In genomic region chr20:47124235-47124717, GRCh38 we compare ENCODE assay signal across 14 cellular contexts.
DNase-seq lines count a peak whose midpoint lies in the region; ATAC-seq and TF ChIP-seq lines count a peak whose summit lies in the region.
"Had no signal": no experiment of that assay in that cellular context is flagged by ENCODE, and none has a peak within 500 bp of the region (broad histone marks: within the 10 kb centered on the region; RNA-seq: fewer than 3 reads in every experiment).

No MANE protein-coding gene starts in this region.

- no peak for TF ChIP-seq POLR2A in upper lobe of left lung (IDR thresholded peaks at IDR 0.05)

- no peak for TF ChIP-seq CTCF in PC-9 (conservative IDR thresholded peaks at IDR 0.05)
- TF ChIP-seq CTCF in upper lobe of left lung (IDR thresholded peaks at IDR 0.05), result no peak
- TF ChIP-seq CTCF in progenitor cell of endocrine pancreas (IDR thresholded peaks at IDR 0.05; ENCODE audit: unreplicated experiment), result no peak

- peak overlapping the region; percentile 68 to 92 for H3K18ac ChIP-seq in mesenchymal stem cell (ENCODE audit: low read depth in 1 of 2, low read length in 2 of 2)

- peak overlapping the region; percentile 93 for H2AK5ac ChIP-seq in mesenchymal stem cell (ENCODE audit: low read length, severe bottlenecking)

- ATAC-seq in upper lobe of left lung (ENCODE audit: low FRiP score in 2 of 2), result peak in 1 of 2 donors; percentile 57
- ATAC-seq in HG03571 (IDR thresholded peaks at IDR 0.05; ENCODE audit: unreplicated experiment), result no peak
- no peak for ATAC-seq in HG03196 (IDR thresholded peaks at IDR 0.05; ENCODE audit: unreplicated experiment)

- peak overlapping the region; percentile 67 for H2BK15ac ChIP-seq in mesenchymal stem cell (ENCODE audit: low read depth, poor library complexity, severe bottlenecking)

- no peaks in the 10 kb centered on the region for H4K20me1 ChIP-seq in PC-9 (ENCODE audit: insufficient read depth)

- no peak overlapping the region for H3K4me3 Mint-ChIP-seq in progenitor cell of endocrine pancreas (ENCODE audit: low read depth)
- H3K4me3 Mint-ChIP-seq: activated naive CD4-positive, alpha-beta T cell treated with anti-CD3 and anti-CD28 coated beads for 36 hours; immature natural killer cell had no signal

- H3K27ac Mint-ChIP-seq in progenitor cell of endocrine pancreas, result no peak overlapping the region
- H3K27ac Mint-ChIP-seq: activated naive CD4-positive, alpha-beta T cell treated with anti-CD3 and anti-CD28 coated beads for 36 hours; immature natural killer cell had no signal

- WGBS in mesenchymal stem cell, result 56% methylated on average over 3 of the region's 3 CpGs
- WGBS in upper lobe of left lung, 2 donors, result 45 to 49% methylated on average over 3 of the region's 3 CpGs

- no peaks in the 10 kb centered on the region for H3K27me3 ChIP-seq in PC-9 (ENCODE audit: insufficient read depth, low read depth)
- H3K27me3 ChIP-seq in mesenchymal stem cell (ENCODE audit: control insufficient read depth in 1 of 2, insufficient read depth in 1 of 2, low read length in 2 of 2), result no peaks in the 10 kb centered on the region
- no peaks in the 10 kb centered on the region for H3K27me3 ChIP-seq in upper lobe of left lung

- H3K27ac ChIP-seq in PC-9, result peak overlapping the region; percentile 54
- H3K27ac ChIP-seq in epithelial cell of prostate, result peak overlapping the region; percentile 97
- H3K27ac ChIP-seq in mesenchymal stem cell (ENCODE audit: low read length, poor library complexity, severe bottlenecking), result peak overlapping the region; percentile 66
- peak overlapping the region; percentile 57 to 87 (median 76) for H3K27ac ChIP-seq in upper lobe of left lung

- H3K4me1 Mint-ChIP-seq in progenitor cell of endocrine pancreas (ENCODE audit: low read depth), result peaks cover 28% of the 10 kb centered on the region
- H3K4me1 Mint-ChIP-seq: immature natural killer cell had no signal

- H3K23ac ChIP-seq in mesenchymal stem cell (ENCODE audit: low read length in 2 of 2), result no peak overlapping the region

- no peaks in the 10 kb centered on the region for H3K79me2 ChIP-seq in PC-9 (ENCODE audit: low read depth)

- H4K8ac ChIP-seq in mesenchymal stem cell (ENCODE audit: low read length), result peak overlapping the region; percentile 71

- no peak overlapping the region for H3K4me3 ChIP-seq in PC-9
- H3K4me3 ChIP-seq in mesenchymal stem cell (ENCODE audit: insufficient read depth in 1 of 2, low read depth in 1 of 2, low read length in 2 of 2), result no peak overlapping the region
- H3K4me3 ChIP-seq in upper lobe of left lung, result no peak overlapping the region

- H3F3A ChIP-seq in PC-9 (ENCODE audit: insufficient read depth, low read depth), result peaks cover 7% of the 10 kb centered on the region

- H3K79me1 ChIP-seq in mesenchymal stem cell (replicated peaks; ENCODE audit: low read length, poor library complexity, severe bottlenecking), result no peaks in the 10 kb centered on the region

- peak overlapping the region in 1 of 2 experiments; percentile 81 for H3K14ac ChIP-seq in mesenchymal stem cell (ENCODE audit: low read length in 2 of 2)

- H3K9ac ChIP-seq in mesenchymal stem cell (ENCODE audit: low read length), result peak overlapping the region; percentile 80

- intact Hi-C loops in PC-9 (cut with micrococcal nuclease; ENCODE audit: unreplicated experiment), result loop anchor here (2.0 kb wide), 1 partner anchor 23 kb away; no protein-coding TSS in a partner anchor

- H2AFZ ChIP-seq in PC-9 (no peak overlapping the region), mesenchymal stem cell (ENCODE audit: low read depth, low read length) (no peak overlapping the region)

- no TSS peak for BruUV-seq in PC-9 (replicated peaks; lab: Mats Ljungman, UMichigan)

- H4K91ac ChIP-seq in mesenchymal stem cell (ENCODE audit: low read length), result peak overlapping the region; percentile 67

- peak overlapping the region; percentile 71 to 95 for H2BK12ac ChIP-seq in mesenchymal stem cell (ENCODE audit: low read length in 2 of 2)

- H3K9me3 ChIP-seq in PC-9 (ENCODE audit: insufficient read depth, low read depth), result no peaks in the 10 kb centered on the region
- no peaks in the 10 kb centered on the region for H3K9me3 ChIP-seq in mesenchymal stem cell (ENCODE audit: control insufficient read depth, low read length)
- H3K9me3 ChIP-seq in upper lobe of left lung, result no peaks in the 10 kb centered on the region

- H2BK5ac ChIP-seq in mesenchymal stem cell (ENCODE audit: low read depth, low read length, poor library complexity, severe bottlenecking), result peak overlapping the region; percentile 25

- TF ChIP-seq EP300 in upper lobe of left lung (IDR thresholded peaks at IDR 0.05), result peak in 1 of 4 donors; percentile 25

- CTCF ChIA-PET in PC-9 (lab: Charles Lee), result interaction anchor here (1.5 kb wide), 1 partner anchor 10 kb away, joined by 5 read pairs; no protein-coding TSS in a partner anchor

- H3K9me3 Mint-ChIP-seq in progenitor cell of endocrine pancreas (ENCODE audit: low read depth), result no peaks in the 10 kb centered on the region
- H3K9me3 Mint-ChIP-seq: activated naive CD4-positive, alpha-beta T cell treated with anti-CD3 and anti-CD28 coated beads for 36 hours; immature natural killer cell had no signal

- H3K36me3 ChIP-seq in PC-9 (ENCODE audit: low read depth), result no peaks in the 10 kb centered on the region
- H3K36me3 ChIP-seq in mesenchymal stem cell (ENCODE audit: control insufficient read depth in 1 of 2, insufficient read depth in 2 of 2, low read depth in 1 of 2, low read length in 2 of 2), result no peaks in the 10 kb centered on the region
- H3K36me3 ChIP-seq in upper lobe of left lung, result no peaks in the 10 kb centered on the region

- DNase-seq in PC-9 (peak in 1 of 2 experiments; percentile 8), epithelial cell of prostate (ENCODE audit: low read depth, low spot score) (peak; percentile 22), mesenchymal stem cell (no peak), upper lobe of left lung (peak in 1 of 2 donors; percentile 57), progenitor cell of endocrine pancreas (ENCODE audit: low spot score, unreplicated experiment) (no peak), germinal center (ENCODE audit: low spot score) (no peak)
- DNase-seq: activated CD4-positive, alpha-beta T cell treated with anti-CD3 and anti-CD28 coated beads for 48 hours; activated naive CD4-positive, alpha-beta T cell treated with anti-CD3 and anti-CD28 coated beads for 36 hours; DND-41; effector CD4-positive, alpha-beta T cell; immature natural killer cell; small intestine had no signal

- H2BK120ac ChIP-seq in mesenchymal stem cell (ENCODE audit: low read depth, low read length), result no peak overlapping the region

- no peaks in the 10 kb centered on the region for H3K27me3 Mint-ChIP-seq in progenitor cell of endocrine pancreas

- H3K9me2 ChIP-seq in PC-9 (ENCODE audit: insufficient read depth), result no peaks in the 10 kb centered on the region

- POLR2A ChIA-PET in PC-9 (lab: Charles Lee; ENCODE audit: unreplicated experiment), result interaction anchor here (0.6 to 0.7 kb wide), 2 partner anchors 15 to 1416 kb away, joined by 4 to 9 read pairs; no protein-coding TSS in a partner anchor

- no peaks in the 10 kb centered on the region for H3K36me3 Mint-ChIP-seq in progenitor cell of endocrine pancreas (ENCODE audit: insufficient read depth)
- H3K36me3 Mint-ChIP-seq: immature natural killer cell had no signal

- peak overlapping the region; percentile 39 for H3K4me2 ChIP-seq in PC-9
- no peak overlapping the region for H3K4me2 ChIP-seq in mesenchymal stem cell (ENCODE audit: low read length, poor library complexity, severe bottlenecking)

- peak overlapping the region; percentile 49 to 62 for H3K4ac ChIP-seq in mesenchymal stem cell (ENCODE audit: low read depth in 1 of 2, low read length in 2 of 2)

- H3K4me1 ChIP-seq in PC-9 (replicated peaks; ENCODE audit: insufficient read depth) (peaks cover 23% of the 10 kb centered on the region), mesenchymal stem cell (ENCODE audit: control insufficient read depth, insufficient read depth, low read depth, low read length) (peaks cover 9% of the 10 kb centered on the region), upper lobe of left lung (peaks cover 0 to 13% (median 7%) of the 10 kb centered on the region in 4 donors)
